12 cellular contexts compared by ENCODE assay signal in the genomic region with DNA sequence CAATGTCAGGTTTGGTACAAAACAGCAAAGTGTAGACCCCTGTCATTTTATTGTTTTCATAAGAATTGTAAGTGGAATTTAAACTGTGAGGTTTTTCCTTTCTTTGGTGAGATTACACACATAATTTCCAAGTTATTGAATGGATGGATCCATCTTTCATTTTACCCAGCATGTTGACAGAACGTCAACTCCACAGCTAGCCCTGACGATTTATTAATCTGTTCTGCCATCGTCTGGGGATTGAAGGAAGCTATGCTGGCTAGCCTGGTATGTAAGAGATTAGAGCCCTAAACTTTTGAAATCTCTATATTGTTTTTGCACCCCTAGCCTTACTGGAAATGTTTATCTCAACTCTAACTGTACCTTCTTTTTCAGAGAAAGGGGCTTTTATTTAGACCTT. TPM values are rescaled to one million over a fixed set of nuclear protein-coding genes. Genes with fewer than 3 reads are reported as not detected.
DNase-seq lines count a peak whose midpoint lies in the region; ATAC-seq and TF ChIP-seq lines count a peak whose summit lies in the region.
"Had no signal": no experiment of that assay in that cellular context is flagged by ENCODE, and none has a peak within 500 bp of the region (broad histone marks: within the 10 kb centered on the region; RNA-seq: fewer than 3 reads in every experiment).

No MANE protein-coding gene starts in this region.

- no peaks in the 10 kb centered on the region for H3K4me1 ChIP-seq in cardiac muscle cell (ENCODE audit: low read depth)
- H3K4me1 ChIP-seq in vagina: no peaks in the 10 kb centered on the region
- H3K4me1 ChIP-seq: Caco-2, esophagus muscularis mucosa, HAP-1 had no signal

- H3K27me3 ChIP-seq in cardiac muscle cell (peaks cover 26% of the 10 kb centered on the region), vagina (no peaks in the 10 kb centered on the region)

- peak; percentile 13 for TF ChIP-seq CTCF in cardiac muscle cell (IDR thresholded peaks at IDR 0.05; ENCODE audit: low read depth, low read length)
- peak; percentile 23 to 27 for TF ChIP-seq CTCF in brain (conservative IDR thresholded peaks at IDR 0.05)
- no peak for TF ChIP-seq CTCF in vagina (IDR thresholded peaks at IDR 0.05)

- H3K36me3 Mint-ChIP-seq in brain: no peaks in the 10 kb centered on the region
- peaks cover 13% of the 10 kb centered on the region for H3K36me3 Mint-ChIP-seq in activated CD4-positive, alpha-beta memory T cell treated with anti-CD3 and anti-CD28 coated beads, Interleukin-2, amount 10 ng/mL, durations not matched to agents 7 days and 5 days (ENCODE audit: low read depth)

- H3K27ac ChIP-seq in cardiac muscle cell (no peak overlapping the region), vagina (peak overlapping the region; percentile 31)
- H3K27ac ChIP-seq: esophagus muscularis mucosa had no signal

- POLR2A ChIA-PET in activated CD4-positive, alpha-beta memory T cell treated with anti-CD3 and anti-CD28 coated beads, Interleukin-2, amount 10 ng/mL, durations not matched to agents 7 days and 5 days (lab: Charles Lee): no interaction called here

- CTCF ChIA-PET in activated CD4-positive, alpha-beta memory T cell treated with anti-CD3 and anti-CD28 coated beads, Interleukin-2, amount 10 ng/mL, durations not matched to agents 7 days and 5 days (lab: Charles Lee): no interaction called here

- intact Hi-C loops in Right ventricle myocardium inferior (cut with DNase I): no loop called here
- intact Hi-C loops in vagina (cut with DNase I): no loop called here
- intact Hi-C loops in left cardiac atrium (cut with DNase I): no loop called here

- peaks cover 9% of the 10 kb centered on the region for H3K27me3 Mint-ChIP-seq in brain
- peaks cover 24% of the 10 kb centered on the region for H3K27me3 Mint-ChIP-seq in activated CD4-positive, alpha-beta memory T cell treated with anti-CD3 and anti-CD28 coated beads, Interleukin-2, amount 10 ng/mL, durations not matched to agents 7 days and 5 days

- H3K36me3 ChIP-seq in cardiac muscle cell (no peaks in the 10 kb centered on the region), vagina (no peaks in the 10 kb centered on the region)
- H3K36me3 ChIP-seq: esophagus muscularis mucosa, HAP-1 had no signal

- H3K4me1 Mint-ChIP-seq in brain: no peaks in the 10 kb centered on the region
- H3K4me1 Mint-ChIP-seq in activated CD4-positive, alpha-beta memory T cell treated with anti-CD3 and anti-CD28 coated beads, Interleukin-2, amount 10 ng/mL, durations not matched to agents 7 days and 5 days: no peaks in the 10 kb centered on the region

- DNase-seq in cardiac muscle cell (ENCODE audit: low read depth in 1 of 2, low spot score in 1 of 2) (peak in 1 of 2 donors; percentile 46), Right ventricle myocardium inferior (ENCODE audit: missing footprints) (no peak), NCI-H146 (lab: John Stamatoyannopoulos, UW) (peak; percentile 53), vagina (ENCODE audit: extremely low spot score in 2 of 2) (no peak), G401 (ENCODE audit: low spot score) (no peak), left cardiac atrium (no peak)
- DNase-seq in activated CD4-positive, alpha-beta memory T cell treated with anti-CD3 and anti-CD28 coated beads, Interleukin-2, amount 10 ng/mL, durations not matched to agents 7 days and 5 days: no peak
- DNase-seq: Caco-2, NCI-H1048 had no signal

- H3K9me3 ChIP-seq in cardiac muscle cell (ENCODE audit: low read depth) (no peaks in the 10 kb centered on the region), vagina (no peaks in the 10 kb centered on the region)
- H3K9me3 ChIP-seq: Caco-2, esophagus muscularis mucosa, HAP-1 had no signal

- TF ChIP-seq POLR2A in vagina (IDR thresholded peaks at IDR 0.05): no peak

- no peak for ATAC-seq in Right ventricle myocardium inferior
- no peak for ATAC-seq in left cardiac atrium

- no peak overlapping the region for H3K4me3 Mint-ChIP-seq in brain
- no peak overlapping the region for H3K4me3 Mint-ChIP-seq in activated CD4-positive, alpha-beta memory T cell treated with anti-CD3 and anti-CD28 coated beads, Interleukin-2, amount 10 ng/mL, durations not matched to agents 7 days and 5 days

- H3K4me3 ChIP-seq in cardiac muscle cell (no peak overlapping the region), vagina (no peak overlapping the region)
- H3K4me3 ChIP-seq: esophagus muscularis mucosa, HAP-1 had no signal

- no peaks in the 10 kb centered on the region for H3K9me3 Mint-ChIP-seq in brain
- no peaks in the 10 kb centered on the region for H3K9me3 Mint-ChIP-seq in activated CD4-positive, alpha-beta memory T cell treated with anti-CD3 and anti-CD28 coated beads, Interleukin-2, amount 10 ng/mL, durations not matched to agents 7 days and 5 days

- in situ Hi-C loops in G401 (cut with HindIII; ENCODE audit: low sequenced_read_pairs): no loop called here

- H3K27ac Mint-ChIP-seq in brain: no peak overlapping the region
- H3K27ac Mint-ChIP-seq in activated CD4-positive, alpha-beta memory T cell treated with anti-CD3 and anti-CD28 coated beads, Interleukin-2, amount 10 ng/mL, durations not matched to agents 7 days and 5 days: no peak overlapping the region

RNA-seq across cellular contexts. Expression of a gene that starts 8.6 kb away (rescaled TPM):
- not detected in 2 replicates for total RNA-seq in cardiac muscle cell
- 0.22 TPM in 1 of 2 replicates, not detected in the other for polyA plus RNA-seq in cardiac muscle cell
- total RNA-seq in Right ventricle myocardium inferior: not detected
- polyA plus RNA-seq in brain (ENCODE audit: insufficient read depth, low read depth, low replicate concordance): 0.25 TPM
- 7.4 TPM for total RNA-seq in vagina
- total RNA-seq in activated CD4-positive, alpha-beta memory T cell treated with anti-CD3 and anti-CD28 coated beads, Interleukin-2, amount 10 ng/mL, durations not matched to agents 7 days and 5 days: not detected
- not detected in 2 replicates for total RNA-seq in G401 (2014; rRNA removed; shearing (Covaris generic))
- total RNA-seq in left cardiac atrium: not detected
- total RNA-seq: Caco-2 had no signal

RNA-seq across cellular contexts. Expression of a gene that starts 58.7 kb away (rescaled TPM):
- 28.0 and 33.2 TPM in 2 replicates for total RNA-seq in cardiac muscle cell
- 56.9 and 70.1 TPM in 2 replicates for polyA plus RNA-seq in cardiac muscle cell
- total RNA-seq in Right ventricle myocardium inferior: 40.2 TPM
- polyA plus RNA-seq in brain (ENCODE audit: insufficient read depth, low read depth, low replicate concordance): 23.7 TPM
- total RNA-seq in vagina: 36.1 TPM
- total RNA-seq in activated CD4-positive, alpha-beta memory T cell treated with anti-CD3 and anti-CD28 coated beads, Interleukin-2, amount 10 ng/mL, durations not matched to agents 7 days and 5 days: 10 to 100 TPM; 40.7 to 41.0 TPM
- 6.0 and 14.1 TPM in 2 replicates for total RNA-seq in G401 (2014; rRNA removed; shearing (Covaris generic))
- total RNA-seq in left cardiac atrium: 10 to 100 TPM; 47.5 to 68.4 TPM

Comparison
In these comparisons a context has a peak if more than half of its experiments do, and no peak if none do; other contexts are left out.
1. CTCF ChIP-seq: peak in cardiac muscle cell (single experiment) and brain (2 of 2); none in vagina (0 of 3).